In genomic region chr17:30235386-30236296, GRCh38 we compare ENCODE assay signal across 8 cellular contexts. TPM values are rescaled to one million over a fixed set of nuclear protein-coding genes. Genes with fewer than 3 reads are reported as not detected.
A peak's percentile ranks its signal among the peaks of the same experiment; 100 is the strongest.
DNase-seq lines count a peak whose midpoint lies in the region; ATAC-seq, FAIRE-seq and TF ChIP-seq lines count a peak whose summit lies in the region.

SLC6A4 (minus strand) TSS chr17:30235697; CDS start chr17:30221958, 13,739 bp downstream.

- ATAC-seq in GM19397 (IDR thresholded peaks at IDR 0.05; ENCODE audit: unreplicated experiment) = peak; percentile 13
- ATAC-seq in K562 = no peak
- ATAC-seq in left colon = peak; percentile 52

- H2AFZ ChIP-seq in K562 (ENCODE audit: low read depth, low read length) = no peak within 1 kb of the TSS

- TF ChIP-seq EP300 in K562 (IDR thresholded peaks at IDR 0.05; ENCODE audit: low read length) = no peak

- TF ChIP-seq POLR2A in K562 (conservative IDR thresholded peaks at IDR 0.05) = no peak

- TF ChIP-seq CTCF in AG04449 (IDR thresholded peaks at IDR 0.05; ENCODE audit: insufficient read depth, low read length, missing control alignments) (no peak), K562 (IDR thresholded peaks at IDR 0.05 in 2 of 3, conservative IDR thresholded peaks at IDR 0.05 in 1 of 3; ENCODE audit: insufficient read depth in 2 of 3, low read depth in 1 of 3, low read length in 3 of 3) (no peak)

- intact Hi-C loops in K562 (cut with micrococcal nuclease) = no loop called here
- intact Hi-C loops in left colon (cut with DNase I, micrococcal nuclease) = no loop called here

- POLR2A ChIA-PET in AG04449 (lab: Yijun Ruan, JAX) (interaction anchor here (1.3 kb wide), 1 partner anchor 9 kb away, joined by 3 read pairs; no protein-coding TSS in a partner anchor), K562 (lab: Yijun Ruan, JAX) (interaction anchor here (0.6 to 1.1 kb wide), 4 partner anchors 24 to 1104 kb away, joined by 3 to 4 read pairs (median 4); partner anchors contain the start of gene BLMH)

- H3K79me2 ChIP-seq in K562 (ENCODE audit: control insufficient read depth, insufficient read depth, low read length) = no peaks in the 10 kb centered on the region

- no peak for TF ChIP-seq RAD21 in K562 (CRISPR knock-in tag; conservative IDR thresholded peaks at IDR 0.05 in 1 of 2, IDR thresholded peaks at IDR 0.05 in 1 of 2)

- BruUV-seq in K562 (replicated peaks; lab: Mats Ljungman, UMichigan) = no TSS peak

- peak within 1 kb of the TSS; percentile 46 for H3K4me3 ChIP-seq in AG04449 (ENCODE audit: low read depth, low read length)
- H3K4me3 ChIP-seq in K562 = no peak within 1 kb of the TSS
- peak within 1 kb of the TSS; percentile 39 for H3K4me3 ChIP-seq in thymus (ENCODE audit: low read length)

- no peak within 1 kb of the TSS for H3K9ac ChIP-seq in K562 (ENCODE audit: insufficient read depth in 1 of 2, low read depth in 2 of 2, low read length in 2 of 2)

- no peak within 1 kb of the TSS; the same call in 1 of the 2 replicates for H3K4me2 ChIP-seq in K562 (ENCODE audit: insufficient read depth, low read length)

- H3K27ac ChIP-seq in K562 (ENCODE audit: extremely low read depth, low read depth, low read length) = no peak within 1 kb of the TSS
- H3K27ac ChIP-seq in thymus (ENCODE audit: low read depth) = no peak within 1 kb of the TSS

- H3K9me3 ChIP-seq in K562 (replicated peaks; ENCODE audit: control insufficient read depth, insufficient read depth, low read depth, low read length) = no peaks in the 10 kb centered on the region
- H3K9me3 ChIP-seq in thymus (ENCODE audit: control insufficient read depth) = no peaks in the 10 kb centered on the region

- H4K20me1 ChIP-seq in K562 (replicated peaks; ENCODE audit: control insufficient read depth, insufficient read depth, low read length) = peaks cover 6% of the 10 kb centered on the region; the same call in 1 of the 2 replicates

- in situ Hi-C loops in K562 (cut with MboI) = no loop called here

- H3K27me3 ChIP-seq in K562 (ENCODE audit: control insufficient read depth in 2 of 2, insufficient read depth in 2 of 2, low read length in 2 of 2) (peaks cover 42 to 66% of the 10 kb centered on the region in 2 experiments), thymus (ENCODE audit: control insufficient read depth, insufficient read depth) (peaks cover 48% of the 10 kb centered on the region)

- CTCF ChIA-PET in AG04449 (lab: Yijun Ruan, JAX) (interaction anchor here (0.7 to 2.1 kb wide), 5 partner anchors 9 to 131 kb away, joined by 3 to 11 read pairs (median 5); no protein-coding TSS in a partner anchor), K562 (lab: Yijun Ruan, JAX; ENCODE audit: low intra/inter-chr PET ratio) (no interaction called here)

- 24% methylated on average over 44 of the region's 82 CpGs for WGBS in K562 (ENCODE audit: insufficient coverage, low coverage, missing lambda C conversion rate)
- 6% methylated on average over 82 of the region's 82 CpGs for WGBS in thymus

- no peaks in the 10 kb centered on the region for H3K9me1 ChIP-seq in K562 (ENCODE audit: control insufficient read depth, insufficient read depth, low read length)

- no peak for DNase-seq in AG04449 (ENCODE audit: low read depth, low spot score)
- DNase-seq in K562 (ENCODE audit: extremely low read depth in 1 of 4, low spot score in 3 of 4) = peak in 2 of 4 experiments; percentile 50
- DNase-seq in left colon = no peak
- no peak for DNase-seq in amniotic stem cell (lab: John Stamatoyannopoulos, UW)
- DNase-seq in activated CD4-positive, CD25-positive, alpha-beta regulatory T cell treated with anti-CD3 and anti-CD28 coated beads, Interleukin-2, amount 50 U/mL, for 72 hours = no peak
- DNase-seq in effector CD4-positive, alpha-beta T cell = no peak

- FAIRE-seq in K562 (lab: Jason Lieb, UNC) = no peak

- H3K36me3 ChIP-seq in K562 (ENCODE audit: control insufficient read depth, insufficient read depth, low read length) (no peaks in the 10 kb centered on the region), thymus (ENCODE audit: control insufficient read depth, insufficient read depth) (no peaks in the 10 kb centered on the region)

- peaks cover 0 to 32% of the 10 kb centered on the region in 2 experiments; a peak in 2 of 5 replicates for H3K4me1 ChIP-seq in K562 (replicated peaks in 1 of 2; ENCODE audit: control insufficient read depth in 2 of 2, insufficient read depth in 2 of 2, low read length in 2 of 2)
- peaks cover 2% of the 10 kb centered on the region for H3K4me1 ChIP-seq in thymus (ENCODE audit: control insufficient read depth, insufficient read depth, low read length)

TF ChIP-seq in K562, 482 proteins besides CTCF, POLR2A, EP300 and RAD21:
- peak; percentile 22 for TF ChIP-seq HMGN3 (IDR thresholded peaks at IDR 0.05; ENCODE audit: borderline replicate concordance, extremely low read depth, insufficient read length, low read depth, low read length)
- no peak for TF ChIP-seq EZH2 (IDR thresholded peaks at IDR 0.05; ENCODE audit: borderline replicate concordance, low read depth, low read length)
- TF ChIP-seq, protein P1, sequence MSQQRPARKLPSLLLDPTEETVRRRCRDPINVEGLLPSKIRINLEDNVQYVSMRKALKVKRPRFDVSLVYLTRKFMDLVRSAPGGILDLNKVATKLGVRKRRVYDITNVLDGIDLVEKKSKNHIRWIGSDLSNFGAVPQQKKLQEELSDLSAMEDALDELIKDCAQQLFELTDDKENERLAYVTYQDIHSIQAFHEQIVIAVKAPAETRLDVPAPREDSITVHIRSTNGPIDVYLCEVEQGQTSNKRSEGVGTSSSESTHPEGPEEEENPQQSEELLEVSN (IDR thresholded peaks at IDR 0.05; ENCODE audit: borderline replicate concordance in 1 of 2, extremely low read depth in 1 of 2, insufficient read depth in 1 of 2, insufficient read length in 1 of 2, low read depth in 1 of 2, low read length in 1 of 2, poor library complexity in 1 of 2, severe bottlenecking in 1 of 2) = peak in 1 of 2 experiments; percentile 30
- TF ChIP-seq L3MBTL2 (IDR thresholded peaks at IDR 0.05) = 0 out of 2 replicates have a peak, but pooled peaks have one; percentile 25

RNA-seq across cellular contexts. Expression of gene SLC6A4, which starts in this region (rescaled TPM):
- total RNA-seq in K562 (2011; cell fraction: chromatin; rRNA removed; ENCODE audit: low replicate concordance) = not detected in 2 replicates
- total RNA-seq in K562 (2011; cell fraction: nucleolus; rRNA removed) = not detected in 2 replicates
- 0.44 TPM in 1 of 2 replicates, not detected in the other for total RNA-seq in K562 (2011; cell fraction: nucleoplasm; rRNA removed)
- 0.05 TPM in 1 of 2 replicates, not detected in the other for total RNA-seq in K562 (2014; rRNA removed)
- total RNA-seq in K562 (2014; rRNA removed; fragmentation: Illumina TruSeq; extraction: Trizol) = not detected in 2 replicates
- total RNA-seq in K562 (2015; rRNA removed; fragmentation: Illumina TruSeq; extraction: Trizol) = not detected in 2 replicates
- 0.09 TPM in 1 of 2 replicates, not detected in the other for total RNA-seq in K562 (2021)
- polyA plus RNA-seq in K562 (2011; rRNA removed) = 0.07 TPM in 1 of 2 replicates, not detected in the other
- 0.04 and 0.06 TPM in 2 replicates for polyA plus RNA-seq in K562 (2011; cell fraction: cytosol; rRNA removed)
- 0.07 TPM in 1 of 2 replicates, not detected in the other for polyA plus RNA-seq in K562 (2011; cell fraction: nucleus; rRNA removed)
- polyA plus RNA-seq in K562 (2012) = 0.01 and 0.21 TPM in 2 replicates
- polyA plus RNA-seq in K562 (2014; fragmentation: Illumina TruSeq; extraction: Trizol) = 0.06 TPM in 1 of 2 replicates, not detected in the other
- not detected for polyA plus RNA-seq in K562 (2014; fragmentation: Nextera tagmentation; extraction: Ambion mirVana)
- 0.05 TPM in 1 of 2 replicates, not detected in the other for polyA plus RNA-seq in K562 (2014; rRNA removed)
- polyA minus RNA-seq in K562 (2011; rRNA and poly(A)+ RNA removed) = not detected in 2 replicates
- polyA minus RNA-seq in K562 (2011; cell fraction: cytosol; rRNA and poly(A)+ RNA removed) = not detected in 2 replicates
- not detected in 2 replicates for polyA minus RNA-seq in K562 (2011; cell fraction: nucleus; rRNA and poly(A)+ RNA removed)
- total RNA-seq in left colon = 1 to 10 TPM in 1 of 2 donors, under 1 TPM in 1; 0.79 to 1.1 TPM
- polyA plus RNA-seq in thymus = 0.14 TPM
